ENCODE assay signal across 8 cellular contexts in genomic region chr20:45311589-45312211, GRCh38.
A peak's percentile ranks its signal among the peaks of the same experiment; 100 is the strongest.
DNase-seq lines count a peak whose midpoint lies in the region; ATAC-seq and TF ChIP-seq lines count a peak whose summit lies in the region.

No MANE protein-coding gene starts in this region.

- peaks cover 76% of the 10 kb centered on the region for H3K27me3 Mint-ChIP-seq in activated T-cell treated with anti-CD3 and anti-CD28 coated beads, Interleukin-2, amount 50 U/mL, for 24 hours

- peak overlapping the region; percentile 72 for H2AFZ ChIP-seq in parathyroid adenoma

- H3K9ac ChIP-seq in NT2/D1 (ENCODE audit: insufficient read length, low read depth), result peak overlapping the region; percentile 47
- no peak overlapping the region for H3K9ac ChIP-seq in parathyroid adenoma

- no peaks in the 10 kb centered on the region for H3K9me3 ChIP-seq in NT2/D1 (ENCODE audit: insufficient read depth, low read length)
- no peaks in the 10 kb centered on the region for H3K9me3 ChIP-seq in parathyroid adenoma (ENCODE audit: control insufficient read depth, low read length)

- H3K4me3 ChIP-seq in NT2/D1 (ENCODE audit: insufficient read length, low read depth) (no peak overlapping the region), parathyroid adenoma (ENCODE audit: low read depth, low read length) (no peak overlapping the region)

- H3K27ac Mint-ChIP-seq in activated T-cell treated with anti-CD3 and anti-CD28 coated beads, Interleukin-2, amount 50 U/mL, for 24 hours, result no peak overlapping the region

- no peak overlapping the region for H3K4me3 Mint-ChIP-seq in activated T-cell treated with anti-CD3 and anti-CD28 coated beads, Interleukin-2, amount 50 U/mL, for 24 hours

- no peak overlapping the region for H3K4me2 ChIP-seq in parathyroid adenoma (ENCODE audit: low read length)

- H3K4me1 ChIP-seq in NT2/D1 (ENCODE audit: insufficient read depth, insufficient read length) (peaks cover 16% of the 10 kb centered on the region), parathyroid adenoma (no peaks in the 10 kb centered on the region)

- peak; percentile 61 for TF ChIP-seq CTCF in parathyroid adenoma (IDR thresholded peaks at IDR 0.05)

- ATAC-seq in GM21737 (IDR thresholded peaks at IDR 0.05; ENCODE audit: unreplicated experiment), result no peak
- no peak for ATAC-seq in GM21529 (IDR thresholded peaks at IDR 0.05; ENCODE audit: unreplicated experiment)

- no peaks in the 10 kb centered on the region for H3K36me3 Mint-ChIP-seq in activated T-cell treated with anti-CD3 and anti-CD28 coated beads, Interleukin-2, amount 50 U/mL, for 24 hours (ENCODE audit: low read depth)

- H3K27me3 ChIP-seq in NT2/D1 (ENCODE audit: insufficient read depth, insufficient read length) (peaks cover 12% of the 10 kb centered on the region), parathyroid adenoma (ENCODE audit: control insufficient read depth, insufficient read depth, low read length) (no peaks in the 10 kb centered on the region)

- H3K27ac ChIP-seq in parathyroid adenoma, result no peak overlapping the region

- H3K36me3 ChIP-seq in NT2/D1 (ENCODE audit: insufficient read depth, insufficient read length, low read length), result no peaks in the 10 kb centered on the region
- H3K36me3 ChIP-seq in parathyroid adenoma (ENCODE audit: control insufficient read depth, insufficient read depth, low read length), result no peaks in the 10 kb centered on the region

- peak; percentile 86 for DNase-seq in AG08396 (ENCODE audit: low spot score)
- peak; percentile 69 for DNase-seq in GM19240 (ENCODE audit: insufficient read length, low spot score)
- peak; percentile 71 for DNase-seq in NT2/D1 (ENCODE audit: low read depth, low spot score)
- peak; percentile 80 for DNase-seq in activated T-cell treated with anti-CD3 and anti-CD28 coated beads, Interleukin-2, amount 50 U/mL, for 24 hours
- DNase-seq in fibroblast of peridontal ligament (ENCODE audit: extremely low read depth), result peak; percentile 38

- H3K9me3 Mint-ChIP-seq in activated T-cell treated with anti-CD3 and anti-CD28 coated beads, Interleukin-2, amount 50 U/mL, for 24 hours, result no peaks in the 10 kb centered on the region

- no peaks in the 10 kb centered on the region for H3K79me2 ChIP-seq in parathyroid adenoma

- peaks cover 8% of the 10 kb centered on the region for H3K4me1 Mint-ChIP-seq in activated T-cell treated with anti-CD3 and anti-CD28 coated beads, Interleukin-2, amount 50 U/mL, for 24 hours (ENCODE audit: low read depth)
